15 cellular contexts compared by ENCODE assay signal in genomic region chr5:31913796-31914188, GRCh38.
"Had no signal": no experiment of that assay in that cellular context is flagged by ENCODE, and none has a peak within 500 bp of the region (broad histone marks: within the 10 kb centered on the region; RNA-seq: fewer than 3 reads in every experiment).

No MANE protein-coding gene starts in this region.

- H3K9me3 ChIP-seq: adrenal gland, esophagus muscularis mucosa, left lung, ovary, thoracic aorta had no signal

- H3K27ac Mint-ChIP-seq: activated CD8-positive, alpha-beta T cell treated with anti-CD3 and anti-CD28 coated beads, Interleukin-2, amount 10 ng/mL, durations not matched to agents 7 days and 5 days; activated T-helper 1 cell treated with anti-CD3 and anti-CD28 coated beads, Interleukin-12 subunit alpha, Interleukin-12 subunit beta, Interleukin-2, Interleukin-4 antibody, amounts not matched to agents 30 ng/mL and 10 ng/mL and 1 ng/mL, durations not matched to agents 14 hours and 24 hours and 36 hours; nephron progenitor cell; stimulated activated naive CD8-positive, alpha-beta T cell treated with anti-CD3 and anti-CD28 coated beads, Interleukin-15, Interleukin-2, amounts not matched to agents 100 ng/mL and 50 ng/mL, for 24 hours had no signal

- H3K27ac ChIP-seq: adrenal gland, esophagus muscularis mucosa, left lung, ovary, thoracic aorta had no signal

- DNase-seq: activated CD4-positive, alpha-beta T cell treated with anti-CD3 and anti-CD28 coated beads for 4 hours; activated CD8-positive, alpha-beta T cell treated with anti-CD3 and anti-CD28 coated beads, Interleukin-2, amount 10 ng/mL, durations not matched to agents 7 days and 5 days; activated naive CD4-positive, alpha-beta T cell treated with anti-CD3 and anti-CD28 coated beads, Interleukin-2, amount 50 U/mL, for 16 hours; adrenal gland; dermis blood vessel endothelial cell; foreskin fibroblast; left lung; nephron progenitor cell; ovary; stimulated activated CD4-positive, alpha-beta T cell treated with anti-CD3 and anti-CD28 coated beads, Interleukin-15, amount 100 ng/mL, for 24 hours; stimulated activated CD4-positive, alpha-beta T cell treated with anti-CD3 and anti-CD28 coated beads, Interleukin-4, amount 100 ng/mL, for 24 hours had no signal

- H3K4me3 ChIP-seq: adrenal gland, esophagus muscularis mucosa, left lung, ovary, thoracic aorta had no signal

- ATAC-seq: activated CD8-positive, alpha-beta T cell treated with anti-CD3 and anti-CD28 coated beads, Interleukin-2, amount 10 ng/mL, durations not matched to agents 7 days and 5 days had no signal

- H3K4me3 Mint-ChIP-seq: activated CD8-positive, alpha-beta T cell treated with anti-CD3 and anti-CD28 coated beads, Interleukin-2, amount 10 ng/mL, durations not matched to agents 7 days and 5 days; activated T-helper 1 cell treated with anti-CD3 and anti-CD28 coated beads, Interleukin-12 subunit alpha, Interleukin-12 subunit beta, Interleukin-2, Interleukin-4 antibody, amounts not matched to agents 30 ng/mL and 10 ng/mL and 1 ng/mL, durations not matched to agents 14 hours and 24 hours and 36 hours; nephron progenitor cell; stimulated activated naive CD8-positive, alpha-beta T cell treated with anti-CD3 and anti-CD28 coated beads, Interleukin-15, Interleukin-2, amounts not matched to agents 100 ng/mL and 50 ng/mL, for 24 hours had no signal

- H3K4me1 ChIP-seq: adrenal gland, left lung had no signal

- H3K36me3 ChIP-seq: adrenal gland, esophagus muscularis mucosa, left lung, ovary, thoracic aorta had no signal

- H3K9me3 Mint-ChIP-seq: activated T-helper 1 cell treated with anti-CD3 and anti-CD28 coated beads, Interleukin-12 subunit alpha, Interleukin-12 subunit beta, Interleukin-2, Interleukin-4 antibody, amounts not matched to agents 30 ng/mL and 10 ng/mL and 1 ng/mL, durations not matched to agents 14 hours and 24 hours and 36 hours; nephron progenitor cell; stimulated activated naive CD8-positive, alpha-beta T cell treated with anti-CD3 and anti-CD28 coated beads, Interleukin-15, Interleukin-2, amounts not matched to agents 100 ng/mL and 50 ng/mL, for 24 hours had no signal

- H3K27me3 ChIP-seq: adrenal gland, esophagus muscularis mucosa, left lung, ovary had no signal
